ENCODE assay signal across 20 cellular contexts in genomic region chr9:92931606-92932005, GRCh38. TPM values are rescaled to one million over a fixed set of nuclear protein-coding genes. Genes with fewer than 3 reads are reported as not detected.
DNase-seq lines count a peak whose midpoint lies in the region; ATAC-seq, FAIRE-seq and TF ChIP-seq lines count a peak whose summit lies in the region.
"Had no signal": no experiment of that assay in that cellular context is flagged by ENCODE, and none has a peak within 500 bp of the region (broad histone marks: within the 10 kb centered on the region; RNA-seq: fewer than 3 reads in every experiment).

No MANE protein-coding gene starts in this region.

- no peaks in the 10 kb centered on the region for H3K36me3 ChIP-seq in Karpas-422 (ENCODE audit: insufficient read depth, low read length)
- H3K36me3 ChIP-seq in K562 (ENCODE audit: control insufficient read depth, insufficient read depth, low read length), result no peaks in the 10 kb centered on the region
- H3K36me3 ChIP-seq in testis (ENCODE audit: low read depth, missing control alignments), result no peaks in the 10 kb centered on the region
- H3K36me3 ChIP-seq in upper lobe of left lung, result no peaks in the 10 kb centered on the region

- in situ Hi-C loops in K562 (cut with MboI), result no loop called here

- H3K4me2 ChIP-seq in Karpas-422 (ENCODE audit: low read depth, low read length, poor library complexity, severe bottlenecking) (no peak overlapping the region), K562 (ENCODE audit: insufficient read depth, low read length) (no peak overlapping the region)

- POLR2A ChIA-PET in K562 (lab: Yijun Ruan, JAX), result interaction anchor here (0.6 kb wide), 1 partner anchor 160 kb away, joined by 3 read pairs; no protein-coding TSS in a partner anchor

- H3K4me1 Mint-ChIP-seq in neural crest cell, result peaks cover 12% of the 10 kb centered on the region

- H4K20me1 ChIP-seq in Karpas-422 (ENCODE audit: insufficient read depth, low read depth, low read length) (no peaks in the 10 kb centered on the region), K562 (replicated peaks; ENCODE audit: control insufficient read depth, insufficient read depth, low read length) (no peaks in the 10 kb centered on the region)

- DNase-seq in Karpas-422, result peak; percentile 25
- DNase-seq in K562 (ENCODE audit: extremely low read depth in 1 of 4, low spot score in 3 of 4), result no peak
- DNase-seq in neural crest cell (ENCODE audit: low read depth, low spot score), result no peak
- DNase-seq in posterior cingulate gyrus, result no peak
- DNase-seq in testis, result no peak
- no peak for DNase-seq in upper lobe of left lung
- DNase-seq: AML-193; CD4-positive, alpha-beta T cell; DMS153; DMS79; GDM1; GM23248; IMR-90 had no signal

- TF ChIP-seq EP300 in K562 (IDR thresholded peaks at IDR 0.05; ENCODE audit: low read length) (no peak), upper lobe of left lung (IDR thresholded peaks at IDR 0.05) (no peak)

- 4% methylated on average over 3 of the region's 3 CpGs for WGBS in K562 (ENCODE audit: insufficient coverage, low coverage, missing lambda C conversion rate)
- 54 to 71% methylated on average over 3 of the region's 3 CpGs for WGBS in testis, 2 donors
- 52 to 63% methylated on average over 3 of the region's 3 CpGs for WGBS in upper lobe of left lung, 2 donors

- H3K4me3 ChIP-seq in Karpas-422 (ENCODE audit: low read length), result no peak overlapping the region
- H3K4me3 ChIP-seq in K562, result no peak overlapping the region
- no peak overlapping the region for H3K4me3 ChIP-seq in testis
- H3K4me3 ChIP-seq in upper lobe of left lung, result no peak overlapping the region
- H3K4me3 ChIP-seq: GM23248 had no signal

- intact Hi-C loops in K562 (cut with micrococcal nuclease), result no loop called here
- intact Hi-C loops in posterior cingulate gyrus (cut with DNase I), result no loop called here
- intact Hi-C loops in testis (cut with DNase I; ENCODE audit: low total_unique reads), result no loop called here

- no peak for TF ChIP-seq RAD21 in K562 (CRISPR knock-in tag; conservative IDR thresholded peaks at IDR 0.05 in 1 of 2, IDR thresholded peaks at IDR 0.05 in 1 of 2)

- no peak overlapping the region for H2AFZ ChIP-seq in Karpas-422 (ENCODE audit: low read length)
- 0 out of 2 replicates have a peak overlapping the region, but pooled peaks have one; percentile 27 for H2AFZ ChIP-seq in K562 (ENCODE audit: low read depth, low read length)
- H2AFZ ChIP-seq: GM23248 had no signal

- no peaks in the 10 kb centered on the region for H3K79me2 ChIP-seq in Karpas-422 (ENCODE audit: low read length)
- no peaks in the 10 kb centered on the region for H3K79me2 ChIP-seq in K562 (ENCODE audit: control insufficient read depth, insufficient read depth, low read length)

- H3K27me3 ChIP-seq in Karpas-422 (ENCODE audit: low read length) (no peaks in the 10 kb centered on the region), K562 (ENCODE audit: control insufficient read depth in 2 of 2, insufficient read depth in 2 of 2, low read length in 2 of 2) (no peaks in the 10 kb centered on the region; a peak in 1 of 5 replicates), testis (no peaks in the 10 kb centered on the region), upper lobe of left lung (no peaks in the 10 kb centered on the region)

- ATAC-seq in K562, result no peak
- no peak for ATAC-seq in upper lobe of left lung (ENCODE audit: low FRiP score in 2 of 2)

- CTCF ChIA-PET in K562 (lab: Yijun Ruan, JAX; ENCODE audit: low intra/inter-chr PET ratio), result no interaction called here

- H3K9me2 ChIP-seq in Karpas-422 (replicated peaks; ENCODE audit: insufficient read depth, low read length), result no peaks in the 10 kb centered on the region

- H3K27ac ChIP-seq in Karpas-422 (ENCODE audit: low read length) (no peak overlapping the region), K562 (ENCODE audit: extremely low read depth, low read depth, low read length) (no peak overlapping the region), testis (no peak overlapping the region), upper lobe of left lung (peak overlapping the region in 1 of 4 donors; percentile 55)
- H3K27ac ChIP-seq: C4-2B, GM23248 had no signal

- no peaks in the 10 kb centered on the region for H3K36me3 Mint-ChIP-seq in neural crest cell (ENCODE audit: low read depth)

- H3K9me3 Mint-ChIP-seq in neural crest cell, result no peaks in the 10 kb centered on the region
- H3K9me3 Mint-ChIP-seq: CD4-positive, alpha-beta T cell had no signal

- no peak for FAIRE-seq in K562 (lab: Jason Lieb, UNC)
- FAIRE-seq: A204.1, GM12892, GM18507, H54, HTR-8/SVneo had no signal

- H3K27ac Mint-ChIP-seq in neural crest cell (ENCODE audit: unreplicated experiment), result peak overlapping the region; percentile 96
- H3K27ac Mint-ChIP-seq: CD4-positive, alpha-beta T cell had no signal

- no peaks in the 10 kb centered on the region for H3K27me3 Mint-ChIP-seq in neural crest cell (ENCODE audit: low read depth)
- H3K27me3 Mint-ChIP-seq: CD4-positive, alpha-beta T cell had no signal

- TF ChIP-seq POLR2A in K562 (conservative IDR thresholded peaks at IDR 0.05) (no peak), testis (IDR thresholded peaks at IDR 0.05) (no peak), upper lobe of left lung (IDR thresholded peaks at IDR 0.05) (no peak)

- no TSS peak for BruUV-seq in K562 (replicated peaks; lab: Mats Ljungman, UMichigan)

- H3K9ac ChIP-seq in Karpas-422 (ENCODE audit: low read length) (no peak overlapping the region), K562 (ENCODE audit: insufficient read depth in 1 of 2, low read depth in 2 of 2, low read length in 2 of 2) (no peak overlapping the region)
- H3K9ac ChIP-seq: GM23248 had no signal

- H3K9me3 ChIP-seq in Karpas-422 (ENCODE audit: low read length), result no peaks in the 10 kb centered on the region
- peaks cover 2% of the 10 kb centered on the region; the same call in 1 of the 2 replicates for H3K9me3 ChIP-seq in K562 (replicated peaks; ENCODE audit: control insufficient read depth, insufficient read depth, low read depth, low read length)
- H3K9me3 ChIP-seq in testis, result no peaks in the 10 kb centered on the region
- no peaks in the 10 kb centered on the region for H3K9me3 ChIP-seq in upper lobe of left lung

- no peaks in the 10 kb centered on the region for H3K9me1 ChIP-seq in K562 (ENCODE audit: control insufficient read depth, insufficient read depth, low read length)

- TF ChIP-seq CTCF in K562 (IDR thresholded peaks at IDR 0.05 in 2 of 3, conservative IDR thresholded peaks at IDR 0.05 in 1 of 3; ENCODE audit: insufficient read depth in 2 of 3, low read depth in 1 of 3, low read length in 3 of 3) (no peak), neural crest cell (conservative IDR thresholded peaks at IDR 0.05) (no peak), testis (IDR thresholded peaks at IDR 0.05) (no peak), upper lobe of left lung (IDR thresholded peaks at IDR 0.05) (no peak)

- no peak overlapping the region for H3K4me3 Mint-ChIP-seq in neural crest cell
- H3K4me3 Mint-ChIP-seq: CD4-positive, alpha-beta T cell had no signal

- peaks cover 3% of the 10 kb centered on the region; the same call in 1 of the 2 replicates for H3K4me1 ChIP-seq in Karpas-422 (ENCODE audit: low read length)
- no peaks in the 10 kb centered on the region for H3K4me1 ChIP-seq in K562 (replicated peaks in 1 of 2; ENCODE audit: control insufficient read depth in 2 of 2, insufficient read depth in 2 of 2, low read length in 2 of 2)
- H3K4me1 ChIP-seq in testis, result no peaks in the 10 kb centered on the region
- H3K4me1 ChIP-seq in upper lobe of left lung, result no peaks in the 10 kb centered on the region

RNA-seq across cellular contexts. Expression of gene FGD3, which starts 15.7 kb away (rescaled TPM):
- 9.0 and 24.5 TPM in 2 replicates for total RNA-seq in Karpas-422 (2014; rRNA removed; shearing (Covaris generic); ENCODE audit: low replicate concordance)
- 0.18 and 0.56 TPM in 2 replicates for total RNA-seq in K562 (2011; cell fraction: chromatin; rRNA removed; ENCODE audit: low replicate concordance)
- total RNA-seq in K562 (2011; cell fraction: nucleolus; rRNA removed), result 0.13 and 0.50 TPM in 2 replicates
- 0.22 and 0.23 TPM in 2 replicates for total RNA-seq in K562 (2011; cell fraction: nucleoplasm; rRNA removed)
- total RNA-seq in K562 (2014; rRNA removed), result 0.86 and 1.2 TPM in 2 replicates
- 0.22 and 0.29 TPM in 2 replicates for total RNA-seq in K562 (2014; rRNA removed; fragmentation: Illumina TruSeq; extraction: Trizol)
- 0.29 and 0.49 TPM in 2 replicates for total RNA-seq in K562 (2015; rRNA removed; fragmentation: Illumina TruSeq; extraction: Trizol)
- total RNA-seq in K562 (2021), result 0.76 and 1.3 TPM in 2 replicates
- polyA plus RNA-seq in K562 (2011; rRNA removed), result 0.09 and 0.13 TPM in 2 replicates
- polyA plus RNA-seq in K562 (2011; cell fraction: cytosol; rRNA removed), result 0.18 and 0.24 TPM in 2 replicates
- polyA plus RNA-seq in K562 (2011; cell fraction: nucleus; rRNA removed), result 0.13 and 0.48 TPM in 2 replicates
- 0.83 and 2.0 TPM in 2 replicates for polyA plus RNA-seq in K562 (2012)
- 0.44 and 0.56 TPM in 2 replicates for polyA plus RNA-seq in K562 (2014; fragmentation: Illumina TruSeq; extraction: Trizol)
- under 1 TPM; 0.07 to 0.17 TPM for polyA plus RNA-seq in K562 (2014; fragmentation: Nextera tagmentation; extraction: Ambion mirVana)
- polyA plus RNA-seq in K562 (2014; rRNA removed), result 0.52 and 0.67 TPM in 2 replicates
- polyA minus RNA-seq in K562 (2011; rRNA and poly(A)+ RNA removed), result 0.06 and 0.21 TPM in 2 replicates
- not detected in 2 replicates for polyA minus RNA-seq in K562 (2011; cell fraction: cytosol; rRNA and poly(A)+ RNA removed)
- polyA minus RNA-seq in K562 (2011; cell fraction: nucleus; rRNA and poly(A)+ RNA removed), result 0.11 and 0.27 TPM in 2 replicates
- total RNA-seq in neural crest cell, result 3.7 and 4.1 TPM in 2 replicates
- total RNA-seq in testis, result 10 to 100 TPM; 12.8 to 14.3 TPM
- 14.0 TPM for polyA plus RNA-seq in testis (ENCODE audit: insufficient read depth, low read depth, low replicate concordance)
- 10 to 100 TPM; 14.0 to 45.1 (median 22.3) TPM for total RNA-seq in upper lobe of left lung
- total RNA-seq: GM23248, IMR-90 had no signal
- polyA plus RNA-seq: BJ, GM23248, IMR-90 had no signal

RNA-seq across cellular contexts. Expression of gene ZNF484, which starts 53.8 kb away (rescaled TPM):
- 9.5 and 17.3 TPM in 2 replicates for total RNA-seq in Karpas-422 (2014; rRNA removed; shearing (Covaris generic); ENCODE audit: low replicate concordance)
- 4.3 and 17.2 TPM in 2 replicates for total RNA-seq in K562 (2011; cell fraction: chromatin; rRNA removed; ENCODE audit: low replicate concordance)
- 2.0 and 4.3 TPM in 2 replicates for total RNA-seq in K562 (2011; cell fraction: nucleolus; rRNA removed)
- 4.4 and 5.6 TPM in 2 replicates for total RNA-seq in K562 (2011; cell fraction: nucleoplasm; rRNA removed)
- total RNA-seq in K562 (2014; rRNA removed) (2.0 and 2.1 TPM in 2 replicates), K562 (2014; rRNA removed; fragmentation: Illumina TruSeq; extraction: Trizol) (5.1 and 6.1 TPM in 2 replicates), K562 (2015; rRNA removed; fragmentation: Illumina TruSeq; extraction: Trizol) (5.4 and 5.8 TPM in 2 replicates), K562 (2021) (2.7 TPM in 2 replicates), neural crest cell (13.1 and 13.3 TPM in 2 replicates), testis (10 to 100 TPM; 10.4 to 10.5 TPM), upper lobe of left lung (10 to 100 TPM in 2 of 6 donors, 1 to 10 TPM in 4; 5.4 to 15.4 (median 8.9) TPM)
- polyA plus RNA-seq in K562 (2011; rRNA removed) (1.8 and 3.1 TPM in 2 replicates), K562 (2014; fragmentation: Illumina TruSeq; extraction: Trizol) (2.2 and 2.5 TPM in 2 replicates), K562 (2014; fragmentation: Nextera tagmentation; extraction: Ambion mirVana) (1 to 10 TPM; 1.1 to 2.2 TPM), K562 (2014; rRNA removed) (1.4 and 1.5 TPM in 2 replicates), testis (ENCODE audit: insufficient read depth, low read depth, low replicate concordance) (2.5 TPM)
- 0.28 and 0.72 TPM in 2 replicates for polyA plus RNA-seq in K562 (2011; cell fraction: cytosol; rRNA removed)
- polyA plus RNA-seq in K562 (2011; cell fraction: nucleus; rRNA removed), result 1.3 TPM in 2 replicates
- 1.1 and 1.4 TPM in 2 replicates for polyA plus RNA-seq in K562 (2012)
- polyA minus RNA-seq in K562 (2011; rRNA and poly(A)+ RNA removed), result 8.8 and 9.4 TPM in 2 replicates
- 1.9 and 2.4 TPM in 2 replicates for polyA minus RNA-seq in K562 (2011; cell fraction: cytosol; rRNA and poly(A)+ RNA removed)
- 3.9 and 6.3 TPM in 2 replicates for polyA minus RNA-seq in K562 (2011; cell fraction: nucleus; rRNA and poly(A)+ RNA removed)
